Comparison of ENCODE assay signal across 12 cellular contexts in the genomic region with DNA sequence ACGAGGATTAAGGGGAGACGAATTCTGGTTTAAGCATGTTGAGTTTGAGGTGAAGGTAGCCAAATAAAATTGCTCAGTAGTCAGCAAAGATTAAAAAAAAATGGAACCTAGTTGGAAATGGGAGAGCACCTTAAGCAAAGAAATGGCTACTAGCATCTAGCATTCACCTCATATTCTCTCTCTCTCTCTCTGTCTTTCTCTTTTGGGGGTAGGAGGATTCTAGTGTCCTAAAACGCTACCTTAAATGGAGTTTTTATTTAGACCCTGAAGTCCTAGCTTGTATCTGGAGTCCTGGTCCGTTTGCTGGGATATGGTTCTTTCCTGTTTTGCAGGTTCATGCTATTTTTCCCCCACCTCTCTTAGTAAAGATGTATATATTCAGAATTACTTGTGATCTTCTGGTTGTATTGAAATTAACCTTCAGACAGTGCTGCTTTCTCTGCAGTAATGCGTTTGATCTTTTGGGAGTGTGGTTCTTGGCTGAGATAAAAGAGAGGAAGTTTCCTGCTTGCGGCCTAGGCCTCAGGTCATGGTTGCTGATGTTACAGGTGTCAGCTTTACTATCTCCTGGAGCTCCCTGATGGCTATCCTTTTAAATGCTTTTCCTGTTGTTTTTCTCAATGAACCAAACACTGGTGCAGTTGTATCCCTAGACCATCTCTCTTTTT. TPM values are rescaled to one million over a fixed set of nuclear protein-coding genes. Genes with fewer than 3 reads are reported as not detected.
DNase-seq lines count a peak whose midpoint lies in the region; ATAC-seq, FAIRE-seq and TF ChIP-seq lines count a peak whose summit lies in the region.
"Had no signal": no experiment of that assay in that cellular context is flagged by ENCODE, and none has a peak within 500 bp of the region (broad histone marks: within the 10 kb centered on the region; RNA-seq: fewer than 3 reads in every experiment).

No MANE protein-coding gene starts in this region.

- no peak overlapping the region for H3K9ac ChIP-seq in astrocyte (ENCODE audit: low read length)

- peak overlapping the region; percentile 57 for H3K4me3 Mint-ChIP-seq in T-helper 1 cell treated with Interleukin-12 subunit alpha and Interleukin-12 subunit beta and Interleukin-4 antibody, amounts not matched to agents 30 μg/mL and 1 μg/mL, for 36 hours
- H3K4me3 Mint-ChIP-seq in astrocyte (ENCODE audit: unreplicated experiment) = peak overlapping the region; percentile 6
- peak overlapping the region; percentile 33 for H3K4me3 Mint-ChIP-seq in stimulated activated effector memory CD8-positive, alpha-beta T cell treated with anti-CD3 and anti-CD28 coated beads, Interleukin-12 subunit alpha, Interleukin-12 subunit beta, amount 100 ng/mL, for 72 hours

- peaks cover 64% of the 10 kb centered on the region for H3K4me1 Mint-ChIP-seq in T-helper 1 cell treated with Interleukin-12 subunit alpha and Interleukin-12 subunit beta and Interleukin-4 antibody, amounts not matched to agents 30 μg/mL and 1 μg/mL, for 36 hours (ENCODE audit: low read depth)
- peaks cover 61% of the 10 kb centered on the region for H3K4me1 Mint-ChIP-seq in astrocyte (ENCODE audit: low read depth, unreplicated experiment)
- peaks cover 64% of the 10 kb centered on the region for H3K4me1 Mint-ChIP-seq in stimulated activated effector memory CD8-positive, alpha-beta T cell treated with anti-CD3 and anti-CD28 coated beads, Interleukin-12 subunit alpha, Interleukin-12 subunit beta, amount 100 ng/mL, for 72 hours

- no peak for FAIRE-seq in astrocyte (lab: Jason Lieb, UNC)
- FAIRE-seq: endometrium had no signal

- ATAC-seq in activated CD4-positive, CD25-positive, alpha-beta regulatory T cell treated with anti-CD3 and anti-CD28 coated beads, Interleukin-2, amount 50 U/mL, for 24 hours = peak; percentile 62 to 66
- ATAC-seq in stimulated activated effector memory CD8-positive, alpha-beta T cell treated with anti-CD3 and anti-CD28 coated beads, Interleukin-12 subunit alpha, Interleukin-12 subunit beta, amount 100 ng/mL, for 72 hours = peak; percentile 45

- DNase-seq in activated CD4-positive, CD25-positive, alpha-beta regulatory T cell (lab: John Stamatoyannopoulos, UW) = no peak
- no peak for DNase-seq in astrocyte (ENCODE audit: low read depth)
- DNase-seq in stimulated activated effector memory CD8-positive, alpha-beta T cell treated with anti-CD3 and anti-CD28 coated beads, Interleukin-12 subunit alpha, Interleukin-12 subunit beta, amount 100 ng/mL, for 72 hours (ENCODE audit: low spot score in 2 of 2) = no peak
- DNase-seq in islet precursor cell = no peak
- no peak for DNase-seq in RKO (ENCODE audit: low spot score)
- no peak for DNase-seq in head of caudate nucleus
- DNase-seq: DMS79, KG1 had no signal

- no peaks in the 10 kb centered on the region for H3K9me3 ChIP-seq in astrocyte (ENCODE audit: insufficient read depth, low read depth, low read length)
- H3K9me3 ChIP-seq: SJSA1 had no signal

- peak overlapping the region; percentile 60 for H3K27ac Mint-ChIP-seq in T-helper 1 cell treated with Interleukin-12 subunit alpha and Interleukin-12 subunit beta and Interleukin-4 antibody, amounts not matched to agents 30 μg/mL and 1 μg/mL, for 36 hours
- no peak overlapping the region for H3K27ac Mint-ChIP-seq in astrocyte (ENCODE audit: unreplicated experiment)
- peak overlapping the region; percentile 69 for H3K27ac Mint-ChIP-seq in stimulated activated effector memory CD8-positive, alpha-beta T cell treated with anti-CD3 and anti-CD28 coated beads, Interleukin-12 subunit alpha, Interleukin-12 subunit beta, amount 100 ng/mL, for 72 hours

- H3K36me3 Mint-ChIP-seq in T-helper 1 cell treated with Interleukin-12 subunit alpha and Interleukin-12 subunit beta and Interleukin-4 antibody, amounts not matched to agents 30 μg/mL and 1 μg/mL, for 36 hours (ENCODE audit: low read depth) = peaks cover 38% of the 10 kb centered on the region
- peaks cover 4% of the 10 kb centered on the region for H3K36me3 Mint-ChIP-seq in astrocyte (ENCODE audit: low read depth, unreplicated experiment)
- peaks cover 6% of the 10 kb centered on the region for H3K36me3 Mint-ChIP-seq in stimulated activated effector memory CD8-positive, alpha-beta T cell treated with anti-CD3 and anti-CD28 coated beads, Interleukin-12 subunit alpha, Interleukin-12 subunit beta, amount 100 ng/mL, for 72 hours

- H4K20me1 ChIP-seq in astrocyte (ENCODE audit: insufficient read depth, low read length) = peaks cover 86% of the 10 kb centered on the region

- H3K9me3 Mint-ChIP-seq in T-helper 1 cell treated with Interleukin-12 subunit alpha and Interleukin-12 subunit beta and Interleukin-4 antibody, amounts not matched to agents 30 μg/mL and 1 μg/mL, for 36 hours = no peaks in the 10 kb centered on the region
- no peaks in the 10 kb centered on the region for H3K9me3 Mint-ChIP-seq in astrocyte (ENCODE audit: unreplicated experiment)
- H3K9me3 Mint-ChIP-seq in stimulated activated effector memory CD8-positive, alpha-beta T cell treated with anti-CD3 and anti-CD28 coated beads, Interleukin-12 subunit alpha, Interleukin-12 subunit beta, amount 100 ng/mL, for 72 hours = no peaks in the 10 kb centered on the region

- no peaks in the 10 kb centered on the region for H3K36me3 ChIP-seq in astrocyte (ENCODE audit: insufficient read depth, low read length)

- no peak overlapping the region for H3K4me3 ChIP-seq in astrocyte (ENCODE audit: insufficient read depth, low read depth, low read length)
- H3K4me3 ChIP-seq: SJSA1 had no signal

- intact Hi-C loops in head of caudate nucleus (cut with DNase I) = no loop called here

- no peak for TF ChIP-seq CTCF in astrocyte (IDR thresholded peaks at IDR 0.05; ENCODE audit: insufficient read depth, low read depth, low read length)

- H3K4me1 ChIP-seq in astrocyte (ENCODE audit: insufficient read depth, low read length) = no peaks in the 10 kb centered on the region
- H3K4me1 ChIP-seq: SJSA1 had no signal

- no peak overlapping the region for H3K27ac ChIP-seq in astrocyte (ENCODE audit: low read depth, low read length)
- H3K27ac ChIP-seq: SJSA1 had no signal

- no peaks in the 10 kb centered on the region for H3K27me3 ChIP-seq in astrocyte (ENCODE audit: insufficient read depth, low read length)
- H3K27me3 ChIP-seq: SJSA1 had no signal

- no peak overlapping the region for H3K4me2 ChIP-seq in astrocyte (ENCODE audit: low read length)

- no peak overlapping the region for H2AFZ ChIP-seq in astrocyte (ENCODE audit: low read depth, low read length)

- H3K79me2 ChIP-seq in astrocyte (ENCODE audit: insufficient read depth, low read length) = peaks cover 96% of the 10 kb centered on the region

- H3K27me3 Mint-ChIP-seq in T-helper 1 cell treated with Interleukin-12 subunit alpha and Interleukin-12 subunit beta and Interleukin-4 antibody, amounts not matched to agents 30 μg/mL and 1 μg/mL, for 36 hours (ENCODE audit: low read depth) = no peaks in the 10 kb centered on the region
- H3K27me3 Mint-ChIP-seq in astrocyte (ENCODE audit: low read depth, unreplicated experiment) = no peaks in the 10 kb centered on the region

RNA-seq across cellular contexts. Expression of a gene that starts 8.0 kb away (rescaled TPM):
- 203 and 213 TPM in 2 replicates for total RNA-seq in astrocyte

Comparison
In these comparisons a context has a peak if more than half of its experiments do, and no peak if none do; other contexts are left out.
1. H3K4me3 Mint-ChIP-seq: peak in every context shown above with its lines; median percentile 57 in T-helper 1 cell treated with Interleukin-12 subunit alpha and Interleukin-12 subunit beta and Interleukin-4 antibody, amounts not matched to agents 30 μg/mL and 1 μg/mL, for 36 hours; 33 in stimulated activated effector memory CD8-positive, alpha-beta T cell treated with anti-CD3 and anti-CD28 coated beads, Interleukin-12 subunit alpha, Interleukin-12 subunit beta, amount 100 ng/mL, for 72 hours; 6 in astrocyte.